In the genomic region with DNA sequence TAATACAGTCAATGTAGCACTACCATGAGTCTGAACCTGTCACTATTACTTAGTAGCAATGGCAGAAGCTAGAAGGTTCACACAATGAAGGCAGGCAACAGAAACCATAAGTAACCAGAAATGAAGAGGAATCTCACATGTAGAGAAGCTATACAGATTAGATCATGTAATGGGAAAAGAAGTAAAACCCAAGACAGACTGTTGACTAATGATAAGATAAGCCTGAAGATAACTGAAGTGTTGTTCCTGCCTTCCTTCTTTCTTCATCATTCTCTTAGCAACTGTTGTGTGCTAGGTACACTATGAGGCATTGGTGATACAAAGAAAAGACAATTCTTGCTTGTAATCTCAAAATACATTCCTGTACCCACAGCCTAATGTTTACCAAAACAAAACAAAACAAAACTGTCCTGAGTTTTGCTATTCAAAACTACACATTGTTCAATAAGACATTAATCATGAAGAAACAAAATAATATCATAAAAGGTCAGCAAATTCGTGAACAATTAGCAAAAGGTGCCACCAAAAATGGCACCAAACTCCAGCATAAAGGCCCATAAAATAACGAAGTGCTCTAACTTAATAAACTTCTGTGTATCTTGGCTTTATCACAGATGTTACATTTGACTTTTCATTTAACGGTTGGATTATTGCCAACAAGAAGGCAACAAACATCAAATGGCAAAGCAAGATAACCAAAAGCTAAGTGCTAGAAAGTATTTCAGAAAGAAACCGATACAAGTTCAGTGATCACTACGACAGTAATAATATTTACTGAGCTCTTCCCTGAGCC, we compare ENCODE assay signal across 15 cellular contexts.
"Had no signal": no experiment of that assay in that cellular context is flagged by ENCODE, and none has a peak within 500 bp of the region (broad histone marks: within the 10 kb centered on the region; RNA-seq: fewer than 3 reads in every experiment).

No MANE protein-coding gene starts in this region.

- H3K36me3 ChIP-seq: thyroid gland had no signal

- ATAC-seq: left lobe of liver; stimulated activated naive B cell treated with anti-CD40 and anti-IgM and Interleukin-4, amounts not matched to agents 10 μg/mL and 1 μg/mL and 100 μg/mL, for 72 hours had no signal

- DNase-seq: activated B cell treated with CpG ODN at 0.5 μM for 24 hours; activated CD4-positive, alpha-beta memory T cell treated with anti-CD3 and anti-CD28 coated beads for 36 hours; activated CD4-positive, alpha-beta T cell treated with anti-CD3 and anti-CD28 coated beads for 4 hours; activated naive CD8-positive, alpha-beta T cell treated with anti-CD3 and anti-CD28 coated beads, Interleukin-2, amount 10 ng/mL, durations not matched to agents 7 days and 5 days; cortex of kidney; head of caudate nucleus; kidney; midbrain; nephron progenitor cell; nucleus accumbens; spleen; stimulated activated naive B cell treated with anti-CD40 and anti-IgM and Interleukin-4, amounts not matched to agents 10 μg/mL and 1 μg/mL and 100 μg/mL, for 72 hours; thyroid gland had no signal

- H3K4me1 ChIP-seq: spleen, thyroid gland had no signal

- H3K27me3 ChIP-seq: spleen, thyroid gland had no signal

- H3K27ac ChIP-seq: spleen, thyroid gland had no signal

- H3K9me3 ChIP-seq: spleen, thyroid gland had no signal

- H3K4me3 ChIP-seq: lung, spleen, thyroid gland had no signal
